Comparison of ENCODE assay signal across 21 cellular contexts in genomic region chrX:85223359-85223758, GRCh38. TPM values are rescaled to one million over a fixed set of nuclear protein-coding genes. Genes with fewer than 3 reads are reported as not detected.
DNase-seq lines count a peak whose midpoint lies in the region; ATAC-seq, FAIRE-seq and TF ChIP-seq lines count a peak whose summit lies in the region.
"Had no signal": no experiment of that assay in that cellular context is flagged by ENCODE, and none has a peak within 500 bp of the region (broad histone marks: within the 10 kb centered on the region; RNA-seq: fewer than 3 reads in every experiment).

No MANE protein-coding gene starts in this region.

- no peaks in the 10 kb centered on the region for H3K79me2 ChIP-seq in astrocyte (ENCODE audit: insufficient read depth, low read length)

- H3K27ac ChIP-seq in IMR-90 (ENCODE audit: insufficient read depth, low read length) (no peak overlapping the region), astrocyte (ENCODE audit: low read depth, low read length) (no peak overlapping the region), liver (ENCODE audit: low read depth in 1 of 2, low read length in 2 of 2) (no peak overlapping the region), psoas muscle (no peak overlapping the region)
- H3K27ac ChIP-seq: A549 had no signal

- H3K56ac ChIP-seq in IMR-90 (ENCODE audit: extremely low read depth, insufficient read depth, low read length) = no peak overlapping the region

- H4K20me1 ChIP-seq in IMR-90 (ENCODE audit: insufficient read depth, low read length) (no peaks in the 10 kb centered on the region), astrocyte (ENCODE audit: insufficient read depth, low read length) (no peaks in the 10 kb centered on the region)

- no peak overlapping the region for H2AK5ac ChIP-seq in IMR-90 (ENCODE audit: low read depth, low read length)

- H3K4me3 ChIP-seq in IMR-90 (ENCODE audit: insufficient read depth, low read depth, low read length) (no peak overlapping the region), astrocyte (ENCODE audit: insufficient read depth, low read depth, low read length) (no peak overlapping the region), liver (ENCODE audit: low read depth in 1 of 3, low read length in 3 of 3) (no peak overlapping the region), psoas muscle (no peak overlapping the region)
- H3K4me3 ChIP-seq: A549 had no signal

- POLR2A ChIA-PET in IMR-90 (lab: Charles Lee; ENCODE audit: unreplicated experiment) = no interaction called here

- no peak overlapping the region for H4K5ac ChIP-seq in IMR-90 (ENCODE audit: low read depth, low read length)

- CTCF ChIA-PET in IMR-90 (lab: Yijun Ruan, JAX) = no interaction called here

- FAIRE-seq in astrocyte (lab: Jason Lieb, UNC) = peak; percentile 54
- FAIRE-seq: D721Med, G401.6, GM12891 had no signal

- H2BK15ac ChIP-seq in IMR-90 (ENCODE audit: low read depth, low read length) = no peak overlapping the region

- WGBS in IMR-90 (ENCODE audit: extremely low coverage in 2 of 2, insufficient read length in 1 of 2), 2 experiments = no CpG with 5 or more reads among the region's 2 CpGs
- 27% methylated on average over 2 of the region's 2 CpGs for WGBS in liver
- 37 to 44% (median 41%) methylated on average over 2 of the region's 2 CpGs for WGBS in psoas muscle, 3 donors

- no peaks in the 10 kb centered on the region for H3K9me1 ChIP-seq in IMR-90 (ENCODE audit: insufficient read depth, low read length)

- no peak overlapping the region for H4K8ac ChIP-seq in IMR-90 (ENCODE audit: low read depth in 2 of 2, low read length in 2 of 2)

- no peak for ATAC-seq in IMR-90 (ENCODE audit: low read depth)
- ATAC-seq in psoas muscle = no peak
- ATAC-seq: A549; CD8-positive, alpha-beta T cell had no signal

- dilution Hi-C loops in IMR-90 (cut with HindIII; ENCODE audit: low sequenced_read_pairs, unreplicated experiment) = no loop called here

- H3K18ac ChIP-seq in IMR-90 (ENCODE audit: low read depth, low read length) = no peak overlapping the region

- H3K9ac ChIP-seq in IMR-90 (ENCODE audit: low read depth, low read length) (no peak overlapping the region), astrocyte (ENCODE audit: low read length) (no peak overlapping the region), liver (ENCODE audit: low read depth in 1 of 2, low read length in 2 of 2) (no peak overlapping the region)

- H2BK5ac ChIP-seq in IMR-90 (ENCODE audit: low read depth, low read length, poor library complexity, severe bottlenecking) = no peak overlapping the region

- no peak overlapping the region for H3K23ac ChIP-seq in IMR-90 (ENCODE audit: low read depth, low read length)

- no peak for TF ChIP-seq RAD21 in IMR-90 (IDR thresholded peaks at IDR 0.05; ENCODE audit: low read length)
- TF ChIP-seq RAD21 in liver (IDR thresholded peaks at IDR 0.05) = no peak

- no peak overlapping the region for H4K91ac ChIP-seq in IMR-90 (ENCODE audit: insufficient read depth, low read depth, low read length)

- H3K4me2 ChIP-seq in IMR-90 (ENCODE audit: low read depth, low read length) (no peak overlapping the region), astrocyte (ENCODE audit: low read length) (no peak overlapping the region)
- H3K4me2 ChIP-seq: A549 had no signal

- no peak overlapping the region for H2BK20ac ChIP-seq in IMR-90 (ENCODE audit: low read depth, low read length)

- intact Hi-C loops in IMR-90 (cut with micrococcal nuclease) (no loop called here), psoas muscle (cut with DNase I) (no loop called here)

- TF ChIP-seq POLR2A in IMR-90 (IDR thresholded peaks at IDR 0.05; ENCODE audit: low read depth, low read length) = no peak

- H3K14ac ChIP-seq in IMR-90 (replicated peaks; ENCODE audit: low read depth, low read length) = no peak overlapping the region

- no peaks in the 10 kb centered on the region for H3K27me3 Mint-ChIP-seq in astrocyte (ENCODE audit: low read depth, unreplicated experiment)

- H3K4me1 ChIP-seq in IMR-90 (ENCODE audit: control insufficient read depth, insufficient read depth, low read length) (no peaks in the 10 kb centered on the region), astrocyte (ENCODE audit: insufficient read depth, low read length) (no peaks in the 10 kb centered on the region), liver (ENCODE audit: control insufficient read depth in 4 of 4, insufficient read depth in 4 of 4, low read length in 3 of 4) (peaks cover 0 to 3% (median 0%) of the 10 kb centered on the region in 4 donors), psoas muscle (no peaks in the 10 kb centered on the region)
- H3K4me1 ChIP-seq: A549 had no signal

- no peak overlapping the region for H3K4ac ChIP-seq in IMR-90 (ENCODE audit: low read depth, low read length)

- H3K79me1 ChIP-seq in IMR-90 (ENCODE audit: low read depth in 1 of 2, low read length in 2 of 2) = no peaks in the 10 kb centered on the region

- in situ Hi-C loops in IMR-90 (cut with MboI; ENCODE audit: low sequenced_read_pairs) = no loop called here

- H3K36me3 ChIP-seq in IMR-90 (ENCODE audit: control insufficient read depth, insufficient read depth, low read length) (no peaks in the 10 kb centered on the region), astrocyte (ENCODE audit: insufficient read depth, low read length) (no peaks in the 10 kb centered on the region), liver (ENCODE audit: control insufficient read depth in 4 of 4, insufficient read depth in 3 of 4, low read depth in 1 of 4, low read length in 3 of 4) (no peaks in the 10 kb centered on the region), psoas muscle (ENCODE audit: insufficient read depth in 1 of 2, low read depth in 1 of 2) (no peaks in the 10 kb centered on the region)

- H3K9me3 ChIP-seq in IMR-90 (ENCODE audit: control insufficient read depth, insufficient read depth, low read length) (no peaks in the 10 kb centered on the region), astrocyte (ENCODE audit: insufficient read depth, low read depth, low read length) (no peaks in the 10 kb centered on the region), liver (ENCODE audit: control insufficient read depth in 4 of 4, low read length in 3 of 4) (no peaks in the 10 kb centered on the region), psoas muscle (peaks cover 4% of the 10 kb centered on the region)
- H3K9me3 ChIP-seq: A549 had no signal

- H3K36me3 Mint-ChIP-seq in astrocyte (ENCODE audit: low read depth, unreplicated experiment) = no peaks in the 10 kb centered on the region
- H3K36me3 Mint-ChIP-seq: CD14-positive monocyte; CD8-positive, alpha-beta T cell had no signal

- no peaks in the 10 kb centered on the region for H3K27me3 ChIP-seq in IMR-90 (ENCODE audit: control insufficient read depth, insufficient read depth, low read length)
- H3K27me3 ChIP-seq in astrocyte (ENCODE audit: insufficient read depth, low read length) = no peaks in the 10 kb centered on the region
- H3K27me3 ChIP-seq in liver (ENCODE audit: control insufficient read depth in 4 of 4, insufficient read depth in 4 of 4, low read length in 3 of 4) = peaks cover 0 to 3% (median 0%) of the 10 kb centered on the region in 4 donors
- peaks cover 0 to 3% (median 0%) of the 10 kb centered on the region in 3 donors for H3K27me3 ChIP-seq in psoas muscle (ENCODE audit: insufficient read depth in 3 of 3, low read length in 2 of 3)

- no peak overlapping the region for H3K4me3 Mint-ChIP-seq in astrocyte (ENCODE audit: unreplicated experiment)
- H3K4me3 Mint-ChIP-seq: CD14-positive monocyte; CD8-positive, alpha-beta T cell; H9 had no signal

- no TSS peak for BruUV-seq in IMR-90 (replicated peaks; lab: Mats Ljungman, UMichigan)

- no peak overlapping the region for H2AK9ac ChIP-seq in IMR-90 (replicated peaks; ENCODE audit: low read depth, low read length, poor library complexity)

- H3K9me3 Mint-ChIP-seq in astrocyte (ENCODE audit: unreplicated experiment) = no peaks in the 10 kb centered on the region
- H3K9me3 Mint-ChIP-seq: CD8-positive, alpha-beta T cell had no signal

- H2AFZ ChIP-seq in IMR-90 (replicated peaks; ENCODE audit: low read length, poor library complexity) = no peak overlapping the region
- H2AFZ ChIP-seq in astrocyte (ENCODE audit: low read depth, low read length) = no peak overlapping the region

- H3K4me1 Mint-ChIP-seq in astrocyte (ENCODE audit: low read depth, unreplicated experiment) = no peaks in the 10 kb centered on the region
- H3K4me1 Mint-ChIP-seq: CD14-positive monocyte, H9 had no signal

- DNase-seq in IMR-90 (no peak), NCI-H69 (lab: John Stamatoyannopoulos, UW) (peak; percentile 24), astrocyte (ENCODE audit: low read depth) (no peak), psoas muscle (no peak), NCI-H2081 treated with DMSO at 0.1 percent for 48 hours (lab: John Stamatoyannopoulos, UW) (no peak)
- DNase-seq: CD8-positive, alpha-beta T cell; COR-L47; DMS153; DMS79 treated with DMSO at 0.1 percent for 48 hours; EL; GOT3; H9 had no signal

- no peak overlapping the region for H2BK120ac ChIP-seq in IMR-90 (ENCODE audit: low read depth, low read length)

- no peak overlapping the region for H3K27ac Mint-ChIP-seq in astrocyte (ENCODE audit: unreplicated experiment)
- H3K27ac Mint-ChIP-seq: CD14-positive monocyte; CD8-positive, alpha-beta T cell; H9 had no signal

- no peak for TF ChIP-seq CTCF in IMR-90 (conservative IDR thresholded peaks at IDR 0.05; ENCODE audit: low read depth, low read length)
- TF ChIP-seq CTCF in astrocyte (IDR thresholded peaks at IDR 0.05; ENCODE audit: insufficient read depth, low read depth, low read length) = no peak
- no peak for TF ChIP-seq CTCF in liver (IDR thresholded peaks at IDR 0.05; ENCODE audit: low read depth, low read length, missing input control)
- no peak for TF ChIP-seq CTCF in psoas muscle (IDR thresholded peaks at IDR 0.05)

TF ChIP-seq in IMR-90, 13 proteins besides CTCF, POLR2A, EP300 and RAD21 (continues in another document):
- TF ChIP-seq MAZ (IDR thresholded peaks at IDR 0.05; ENCODE audit: borderline replicate concordance, low read depth, low read length) (no peak), FOS (IDR thresholded peaks at IDR 0.05; ENCODE audit: low read depth, low read length) (no peak)

RNA-seq across cellular contexts. Expression of gene SATL1, which starts 20.2 kb away (rescaled TPM):
- total RNA-seq in IMR-90 (2012; rRNA removed) (not detected in 2 replicates), astrocyte (0.09 and 0.19 TPM in 2 replicates), liver (under 1 TPM in 1 of 2 donors, not detected in 1; 0.05 TPM), psoas muscle (not detected)
- polyA plus RNA-seq in IMR-90 (2012; rRNA removed) (not detected in 2 replicates), liver (not detected), psoas muscle (not detected)
- not detected in 2 replicates for polyA plus RNA-seq in IMR-90 (2012; cell fraction: cytosol; rRNA removed)
- polyA plus RNA-seq in IMR-90 (2012; cell fraction: nucleus; rRNA removed; ENCODE audit: low replicate concordance) = not detected in 2 replicates
- total RNA-seq: CD8-positive, alpha-beta T cell; HT-29 had no signal
- polyA plus RNA-seq: AG04450, BJ, CD14-positive monocyte had no signal

RNA-seq across cellular contexts. Expression of gene ZNF711, which starts 20.4 kb away (rescaled TPM):
- total RNA-seq in IMR-90 (2012; rRNA removed) (2.3 and 3.9 TPM in 2 replicates), astrocyte (10.8 and 12.5 TPM in 2 replicates), liver (10 to 100 TPM in 1 of 2 donors, 1 to 10 TPM in 1; 1.3 to 11.4 TPM), psoas muscle (under 1 TPM; 0.11 to 0.86 (median 0.56) TPM)
- polyA plus RNA-seq in IMR-90 (2012; rRNA removed) (2.0 and 2.9 TPM in 2 replicates), liver (under 1 TPM; 0.21 to 0.69 TPM), psoas muscle (under 1 TPM; 0.25 to 0.39 (median 0.30) TPM)
- polyA plus RNA-seq in IMR-90 (2012; cell fraction: cytosol; rRNA removed) = 0.19 and 0.28 TPM in 2 replicates
- polyA plus RNA-seq in IMR-90 (2012; cell fraction: nucleus; rRNA removed; ENCODE audit: low replicate concordance) = 0.62 and 8.6 TPM in 2 replicates
- polyA plus RNA-seq: CD14-positive monocyte had no signal
